32 cellular contexts compared by ENCODE assay signal in the genomic region with DNA sequence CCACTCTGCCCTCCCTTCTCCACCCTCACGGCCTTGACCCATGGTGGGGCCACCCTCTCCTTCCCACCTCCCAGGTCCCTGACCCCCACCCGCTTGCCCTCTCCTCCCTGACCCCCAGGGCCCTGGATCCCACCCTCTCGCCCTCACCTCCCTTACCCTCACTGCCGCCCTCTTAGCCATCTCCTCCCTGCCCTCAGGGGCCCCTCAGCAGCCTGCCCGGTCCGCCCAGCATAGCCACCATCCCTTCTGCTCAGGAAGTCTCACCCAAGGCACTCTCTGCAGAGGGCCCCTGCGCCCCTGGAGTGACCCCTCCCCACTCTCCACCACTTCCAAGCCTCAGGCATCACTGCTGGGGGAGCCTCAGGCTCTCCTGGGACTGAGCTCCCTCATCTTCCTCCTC.
DNase-seq lines count a peak whose midpoint lies in the region; ATAC-seq, FAIRE-seq and TF ChIP-seq lines count a peak whose summit lies in the region.
"Had no signal": no experiment of that assay in that cellular context is flagged by ENCODE, and none has a peak within 500 bp of the region (broad histone marks: within the 10 kb centered on the region; RNA-seq: fewer than 3 reads in every experiment).

No MANE protein-coding gene starts in this region.

- no peak overlapping the region for H3K27ac Mint-ChIP-seq in stimulated activated memory B cell treated with anti-CD40 and anti-IgM and Interleukin-4, amounts not matched to agents 10 μg/mL and 1 μg/mL and 100 μg/mL, for 72 hours
- H3K27ac Mint-ChIP-seq: activated naive CD4-positive, alpha-beta T cell treated with anti-CD3 and anti-CD28 coated beads for 36 hours; activated T-cell treated with anti-CD3 and anti-CD28 coated beads, Interleukin-2, amount 50 U/mL, for 72 hours; memory B cell; neural progenitor cell; stimulated activated effector memory CD8-positive, alpha-beta T cell treated with anti-CD3 and anti-CD28 coated beads, Interleukin-12 subunit alpha, Interleukin-12 subunit beta, amount 100 ng/mL, for 72 hours had no signal

- no peak overlapping the region for H3K4me2 ChIP-seq in HepG2 (ENCODE audit: low read depth, low read length)
- H3K4me2 ChIP-seq in MM.1S (ENCODE audit: low read depth, low read length), result no peak overlapping the region
- H3K4me2 ChIP-seq: neural progenitor cell had no signal

- TF ChIP-seq POLR2A in right lobe of liver (IDR thresholded peaks at IDR 0.05) (no peak), HepG2 (IDR thresholded peaks at IDR 0.05; ENCODE audit: insufficient read depth in 1 of 2, low read depth in 2 of 2, low read length in 2 of 2) (no peak)

- H3K27ac ChIP-seq in right lobe of liver (no peak overlapping the region), HepG2 (ENCODE audit: extremely low read length, insufficient read depth, low read length) (no peak overlapping the region), colonic mucosa (no peak overlapping the region), lung (ENCODE audit: low read depth in 1 of 2, low read length in 1 of 2) (no peak overlapping the region), MM.1S (ENCODE audit: low read length) (no peak overlapping the region)
- H3K27ac ChIP-seq: adrenal gland, body of pancreas, dorsolateral prefrontal cortex, neural progenitor cell had no signal

- TF ChIP-seq EP300 in HepG2 (IDR thresholded peaks at IDR 0.05; ENCODE audit: low read depth in 2 of 2, low read length in 2 of 2) (no peak), HepG2 (CRISPR knock-in tag; IDR thresholded peaks at IDR 0.05; ENCODE audit: borderline replicate concordance) (no peak)

- TF ChIP-seq RAD21 in HepG2 (CRISPR knock-in tag; IDR thresholded peaks at IDR 0.05), result no peak

- TF ChIP-seq CTCF in right lobe of liver (IDR thresholded peaks at IDR 0.05), result no peak
- TF ChIP-seq CTCF in HepG2 (CRISPR knock-in tag; IDR thresholded peaks at IDR 0.05), result no peak
- TF ChIP-seq CTCF in colonic mucosa (IDR thresholded peaks at IDR 0.05), result no peak
- TF ChIP-seq CTCF in lung (IDR thresholded peaks at IDR 0.05; ENCODE audit: control extremely low read depth, extremely low read depth), result no peak
- no peak for TF ChIP-seq CTCF in MM.1S (IDR thresholded peaks at IDR 0.05; ENCODE audit: low read length)

- H2AFZ ChIP-seq in HepG2 (ENCODE audit: low read length), result no peak overlapping the region
- no peak overlapping the region for H2AFZ ChIP-seq in MM.1S (ENCODE audit: low read length)
- H2AFZ ChIP-seq: neural progenitor cell had no signal

- peaks cover 66% of the 10 kb centered on the region for H3K27me3 Mint-ChIP-seq in stimulated activated memory B cell treated with anti-CD40 and anti-IgM and Interleukin-4, amounts not matched to agents 10 μg/mL and 1 μg/mL and 100 μg/mL, for 72 hours

- no peak for FAIRE-seq in HepG2 (lab: Jason Lieb, UNC)
- FAIRE-seq: endothelial cell of umbilical vein, GM12891 had no signal

- DNase-seq in right lobe of liver (peak in 2 of 3 donors; percentile 7 to 34), HepG2 (ENCODE audit: low spot score) (no peak), colonic mucosa (peak; percentile 7), lung (ENCODE audit: low spot score) (peak; percentile 25), MM.1S (no peak)
- DNase-seq: activated CD4-positive, CD25-positive, alpha-beta regulatory T cell treated with anti-CD3 and anti-CD28 coated beads, Interleukin-2, amount 50 U/mL, for 72 hours; activated naive CD4-positive, alpha-beta T cell treated with anti-CD3 and anti-CD28 coated beads for 36 hours; activated T-cell treated with anti-CD3 and anti-CD28 coated beads, Interleukin-2, amount 50 U/mL, for 72 hours; C1 segment of cervical spinal cord; cerebellar nuclear complex; COR-L47; DMS53; hippocampal formation; Kasumi-1; NCI-H1417 treated with DMSO at 0.1 percent for 48 hours; NCI-H2081; NCI-H2227 treated with DMSO at 0.1 percent for 48 hours; NCI-H526 treated with DMSO at 0.1 percent for 48 hours; NK-92 treated with Interleukin-12 subunit alpha and Interleukin-12 subunit beta, amount 100 ng/mL, for 24 hours; stimulated activated CD4-positive, alpha-beta T cell treated with anti-CD3 and anti-CD28 coated beads, Interleukin-4, amount 100 ng/mL, for 4 hours; T-helper 2 cell had no signal

- H4K20me1 ChIP-seq in HepG2 (ENCODE audit: insufficient read depth, low read length), result no peaks in the 10 kb centered on the region
- H4K20me1 ChIP-seq in MM.1S (ENCODE audit: insufficient read depth, low read length), result no peaks in the 10 kb centered on the region

- H3K9me2 ChIP-seq in MM.1S (replicated peaks; ENCODE audit: insufficient read depth, low read length), result no peaks in the 10 kb centered on the region

- ATAC-seq in right lobe of liver (no peak), HepG2 (no peak), lung (ENCODE audit: insufficient read depth, low FRiP score) (no peak), HG03469 (IDR thresholded peaks at IDR 0.05; ENCODE audit: unreplicated experiment) (no peak), GM18909 (IDR thresholded peaks at IDR 0.05; ENCODE audit: poor library complexity, unreplicated experiment) (no peak)
- ATAC-seq in stimulated activated memory B cell treated with anti-CD40 and anti-IgM and Interleukin-4, amounts not matched to agents 10 μg/mL and 1 μg/mL and 100 μg/mL, for 72 hours, result peak; percentile 13
- ATAC-seq: activated T-cell treated with anti-CD3 and anti-CD28 coated beads, Interleukin-2, amount 50 U/mL, for 72 hours; body of pancreas; stimulated activated effector memory CD8-positive, alpha-beta T cell treated with anti-CD3 and anti-CD28 coated beads, Interleukin-12 subunit alpha, Interleukin-12 subunit beta, amount 100 ng/mL, for 72 hours had no signal

- H3K36me3 Mint-ChIP-seq in stimulated activated memory B cell treated with anti-CD40 and anti-IgM and Interleukin-4, amounts not matched to agents 10 μg/mL and 1 μg/mL and 100 μg/mL, for 72 hours, result no peaks in the 10 kb centered on the region
- H3K36me3 Mint-ChIP-seq: memory B cell; neural progenitor cell; stimulated activated effector memory CD8-positive, alpha-beta T cell treated with anti-CD3 and anti-CD28 coated beads, Interleukin-12 subunit alpha, Interleukin-12 subunit beta, amount 100 ng/mL, for 72 hours had no signal

- no peaks in the 10 kb centered on the region for H3K9me3 ChIP-seq in right lobe of liver
- no peaks in the 10 kb centered on the region for H3K9me3 ChIP-seq in HepG2 (ENCODE audit: low read length)
- no peaks in the 10 kb centered on the region for H3K9me3 ChIP-seq in colonic mucosa
- H3K9me3 ChIP-seq in lung (ENCODE audit: control insufficient read depth in 2 of 2, insufficient read depth in 1 of 2, low read length in 1 of 2), result no peaks in the 10 kb centered on the region
- H3K9me3 ChIP-seq in MM.1S (replicated peaks; ENCODE audit: insufficient read depth, low read length), result no peaks in the 10 kb centered on the region
- H3K9me3 ChIP-seq: adrenal gland, body of pancreas had no signal

- H3K4me3 ChIP-seq in right lobe of liver (no peak overlapping the region), HepG2 (replicated peaks in 1 of 3; ENCODE audit: insufficient read depth in 1 of 3, low read depth in 2 of 3, low read length in 3 of 3) (no peak overlapping the region), colonic mucosa (no peak overlapping the region), lung (no peak overlapping the region), MM.1S (ENCODE audit: low read length) (no peak overlapping the region)
- H3K4me3 ChIP-seq: adrenal gland, body of pancreas, dorsolateral prefrontal cortex, neural progenitor cell had no signal

- H3K9me3 Mint-ChIP-seq in stimulated activated memory B cell treated with anti-CD40 and anti-IgM and Interleukin-4, amounts not matched to agents 10 μg/mL and 1 μg/mL and 100 μg/mL, for 72 hours, result no peaks in the 10 kb centered on the region
- H3K9me3 Mint-ChIP-seq: activated naive CD4-positive, alpha-beta T cell treated with anti-CD3 and anti-CD28 coated beads for 36 hours; activated T-cell treated with anti-CD3 and anti-CD28 coated beads, Interleukin-2, amount 50 U/mL, for 72 hours; memory B cell; stimulated activated effector memory CD8-positive, alpha-beta T cell treated with anti-CD3 and anti-CD28 coated beads, Interleukin-12 subunit alpha, Interleukin-12 subunit beta, amount 100 ng/mL, for 72 hours had no signal

- POLR2A ChIA-PET in HepG2 (lab: Yijun Ruan, JAX), result no interaction called here

- CTCF ChIA-PET in HepG2 (lab: Yijun Ruan, JAX; ENCODE audit: low intra/inter-chr PET ratio, low total read pairs), result no interaction called here

- WGBS in right lobe of liver (ENCODE audit: insufficient coverage, low coverage, low lambda C conversion rate, missing lambda C conversion rate), result 61% methylated on average over 4 of the region's 7 CpGs
- 8% methylated on average over 7 of the region's 7 CpGs for WGBS in HepG2 (ENCODE audit: low lambda C conversion rate)
- WGBS in lung, 2 donors, result 80 to 85% methylated on average over 7 of the region's 7 CpGs

- intact Hi-C loops in right lobe of liver (cut with DNase I), result no loop called here
- intact Hi-C loops in HepG2 (cut with micrococcal nuclease; ENCODE audit: unreplicated experiment), result no loop called here
- intact Hi-C loops in colonic mucosa (cut with DNase I), result loop anchor here (10.0 kb wide), 1 partner anchor 1871 kb away; no protein-coding TSS in a partner anchor

- BruUV-seq in HepG2 (replicated peaks; lab: Mats Ljungman, UMichigan), result no TSS peak

- no peaks in the 10 kb centered on the region for H3F3A ChIP-seq in MM.1S (ENCODE audit: insufficient read depth, low read length)

- H3K36me3 ChIP-seq in right lobe of liver (no peaks in the 10 kb centered on the region), HepG2 (replicated peaks in 1 of 2; ENCODE audit: control insufficient read depth in 1 of 2, insufficient read depth in 2 of 2, low read length in 2 of 2) (no peaks in the 10 kb centered on the region), colonic mucosa (no peaks in the 10 kb centered on the region), lung (ENCODE audit: control insufficient read depth in 2 of 2, insufficient read depth in 2 of 2, low read length in 2 of 2) (no peaks in the 10 kb centered on the region), MM.1S (replicated peaks; ENCODE audit: insufficient read depth, low read length) (no peaks in the 10 kb centered on the region)
- H3K36me3 ChIP-seq: adrenal gland, neural progenitor cell had no signal

- no peaks in the 10 kb centered on the region for H3K4me1 Mint-ChIP-seq in stimulated activated memory B cell treated with anti-CD40 and anti-IgM and Interleukin-4, amounts not matched to agents 10 μg/mL and 1 μg/mL and 100 μg/mL, for 72 hours
- H3K4me1 Mint-ChIP-seq: memory B cell; stimulated activated effector memory CD8-positive, alpha-beta T cell treated with anti-CD3 and anti-CD28 coated beads, Interleukin-12 subunit alpha, Interleukin-12 subunit beta, amount 100 ng/mL, for 72 hours had no signal

- no peak overlapping the region for H3K4me3 Mint-ChIP-seq in stimulated activated memory B cell treated with anti-CD40 and anti-IgM and Interleukin-4, amounts not matched to agents 10 μg/mL and 1 μg/mL and 100 μg/mL, for 72 hours
- H3K4me3 Mint-ChIP-seq: activated naive CD4-positive, alpha-beta T cell treated with anti-CD3 and anti-CD28 coated beads for 36 hours; activated T-cell treated with anti-CD3 and anti-CD28 coated beads, Interleukin-2, amount 50 U/mL, for 72 hours; memory B cell; neural progenitor cell; stimulated activated effector memory CD8-positive, alpha-beta T cell treated with anti-CD3 and anti-CD28 coated beads, Interleukin-12 subunit alpha, Interleukin-12 subunit beta, amount 100 ng/mL, for 72 hours had no signal

- H3K27me3 ChIP-seq in right lobe of liver, result no peaks in the 10 kb centered on the region
- H3K27me3 ChIP-seq in HepG2 (ENCODE audit: control insufficient read depth in 1 of 2, insufficient read depth in 2 of 2, low read length in 2 of 2), result peaks cover 14 to 38% of the 10 kb centered on the region in 2 experiments
- no peaks in the 10 kb centered on the region for H3K27me3 ChIP-seq in colonic mucosa
- no peaks in the 10 kb centered on the region for H3K27me3 ChIP-seq in lung (ENCODE audit: control insufficient read depth, insufficient read depth)
- H3K27me3 ChIP-seq in MM.1S (replicated peaks; ENCODE audit: insufficient read depth, low read length), result peaks cover 45% of the 10 kb centered on the region
- H3K27me3 ChIP-seq: adrenal gland, body of pancreas, neural progenitor cell had no signal

- in situ Hi-C loops in HepG2 (cut with HindIII; ENCODE audit: extremely low pct_ligation_motif_present, low pct_unique_long_range_greater_than_20kb), result no loop called here

- H3K9ac ChIP-seq in HepG2 (ENCODE audit: insufficient read depth, low read depth, low read length) (no peak overlapping the region), colonic mucosa (ENCODE audit: low read depth in 2 of 2, low read length in 2 of 2) (no peak overlapping the region), MM.1S (ENCODE audit: low read length) (no peak overlapping the region)
- H3K9ac ChIP-seq: neural progenitor cell had no signal

- H3K4me1 ChIP-seq in right lobe of liver (no peaks in the 10 kb centered on the region), HepG2 (ENCODE audit: insufficient read depth, low read length) (no peaks in the 10 kb centered on the region), colonic mucosa (no peaks in the 10 kb centered on the region), lung (ENCODE audit: control insufficient read depth in 2 of 2, insufficient read depth in 2 of 2, low read length in 2 of 2) (no peaks in the 10 kb centered on the region), MM.1S (ENCODE audit: low read length) (peaks cover under 1% of the 10 kb centered on the region; the same call in 1 of the 2 replicates)
- H3K4me1 ChIP-seq: adrenal gland, body of pancreas, neural progenitor cell had no signal

- no peaks in the 10 kb centered on the region for H3K79me2 ChIP-seq in HepG2 (ENCODE audit: insufficient read depth, low read length)
- H3K79me2 ChIP-seq in MM.1S (ENCODE audit: low read length), result no peaks in the 10 kb centered on the region

Comparison
In these comparisons a context has a peak if more than half of its experiments do, and no peak if none do; other contexts are left out.
1. DNase-seq: peak in right lobe of liver (2 of 3), colonic mucosa (single experiment) and lung (single experiment); none in HepG2 (single experiment) and MM.1S (single experiment).